In genomic region chr11:107566569-107566968, GRCh38 we compare ENCODE assay signal across 14 cellular contexts. TPM values are rescaled to one million over a fixed set of nuclear protein-coding genes. Genes with fewer than 3 reads are reported as not detected.
DNase-seq lines count a peak whose midpoint lies in the region; ATAC-seq and TF ChIP-seq lines count a peak whose summit lies in the region.
"Had no signal": no experiment of that assay in that cellular context is flagged by ENCODE, and none has a peak within 500 bp of the region (broad histone marks: within the 10 kb centered on the region; RNA-seq: fewer than 3 reads in every experiment).

No MANE protein-coding gene starts in this region.

- no peak overlapping the region for H3K14ac ChIP-seq in H9 (ENCODE audit: insufficient read depth, low read length)

- H4K8ac ChIP-seq in H9 (replicated peaks; ENCODE audit: insufficient read length, low read depth, low read length), result no peak overlapping the region

- no peak overlapping the region for H3K9ac ChIP-seq in BLaER1 treated with 17β-estradiol and CSF1 and Interleukin-3, amounts not matched to agents 10 nM and 100 nM
- H3K9ac ChIP-seq in H9 (ENCODE audit: extremely low read depth, insufficient read length, low read length), result no peak overlapping the region

- peak overlapping the region in 2 of 10 experiments; percentile 72 to 74; a peak in 3 of 20 replicates for H3K4me3 ChIP-seq in BLaER1 treated with 17β-estradiol and CSF1 and Interleukin-3, amounts not matched to agents 10 nM and 100 nM
- no peak overlapping the region for H3K4me3 ChIP-seq in vagina

- no peak overlapping the region for H2BK5ac ChIP-seq in H9 (ENCODE audit: insufficient read length, low read length)

- H3K79me1 ChIP-seq in H9 (ENCODE audit: insufficient read depth, low read depth, low read length, poor library complexity, severe bottlenecking), result no peaks in the 10 kb centered on the region

- POLR2A ChIA-PET in activated CD8-positive, alpha-beta T cell treated with anti-CD3 and anti-CD28 coated beads for 36 hours (lab: Charles Lee), result interaction anchor here (0.5 to 1.8 kb wide), 3 partner anchors 20 to 501 kb away, joined by 3 to 4 read pairs (median 3); no protein-coding TSS in a partner anchor

- CTCF ChIA-PET in activated CD8-positive, alpha-beta T cell treated with anti-CD3 and anti-CD28 coated beads for 36 hours (lab: Charles Lee), result interaction anchor here (0.6 to 9.5 kb wide), 7 partner anchors 9 to 332 kb away, joined by 3 to 111 read pairs (median 9); no protein-coding TSS in a partner anchor

- H3K4ac ChIP-seq in H9 (ENCODE audit: low read depth, low read length), result no peak overlapping the region

- H2AK5ac ChIP-seq in H9 (ENCODE audit: insufficient read length, low read length), result no peak overlapping the region

- ATAC-seq in activated CD8-positive, alpha-beta T cell treated with anti-CD3 and anti-CD28 coated beads for 36 hours, result no peak
- no peak for ATAC-seq in memory B cell (ENCODE audit: low read depth)
- ATAC-seq in HG02970 (IDR thresholded peaks at IDR 0.05; ENCODE audit: low FRiP score, unreplicated experiment), result no peak
- ATAC-seq in HG02642 (IDR thresholded peaks at IDR 0.05; ENCODE audit: poor library complexity, unreplicated experiment), result no peak
- ATAC-seq in GM21786 (IDR thresholded peaks at IDR 0.05; ENCODE audit: unreplicated experiment), result no peak
- ATAC-seq: stimulated activated naive CD8-positive, alpha-beta T cell treated with anti-CD3 and anti-CD28 coated beads, Interleukin-15, amount 100 ng/mL, for 72 hours had no signal

- TF ChIP-seq POLR2A in vagina (IDR thresholded peaks at IDR 0.05), result no peak

- H3K36me3 ChIP-seq in BLaER1 treated with 17β-estradiol and CSF1 and Interleukin-3, amounts not matched to agents 10 nM and 100 nM, result peaks cover 0 to 6% (median 0%) of the 10 kb centered on the region in 11 experiments; a peak in 1 of 22 replicates
- no peaks in the 10 kb centered on the region for H3K36me3 ChIP-seq in vagina
- H3K36me3 ChIP-seq: right atrium auricular region had no signal

- no peak for DNase-seq in H9
- DNase-seq in activated CD8-positive, alpha-beta T cell treated with anti-CD3 and anti-CD28 coated beads for 36 hours, result no peak
- no peak for DNase-seq in memory B cell (ENCODE audit: low spot score in 2 of 2)
- DNase-seq in vagina (ENCODE audit: extremely low spot score in 2 of 2), result no peak
- DNase-seq: activated naive CD4-positive, alpha-beta T cell treated with Interleukin-2 at 50 U/mL for 16 hours; NCI-H2029; SIG-M5; stimulated activated CD4-positive, alpha-beta T cell treated with anti-CD3 and anti-CD28 coated beads, Interleukin-4, amount 100 ng/mL, for 1 hour; stimulated activated naive CD8-positive, alpha-beta T cell treated with anti-CD3 and anti-CD28 coated beads, Interleukin-15, amount 100 ng/mL, for 72 hours had no signal

- no peaks in the 10 kb centered on the region; the same call in 1 of the 2 replicates for H3K79me2 ChIP-seq in H9 (ENCODE audit: insufficient read depth, low read length)

- H3K4me1 Mint-ChIP-seq in H9 (peaks cover 24 to 27% of the 10 kb centered on the region in 2 experiments), memory B cell (peaks cover 34% of the 10 kb centered on the region)
- H3K4me1 Mint-ChIP-seq in activated CD8-positive, alpha-beta T cell treated with anti-CD3 and anti-CD28 coated beads for 36 hours (ENCODE audit: low read depth), result peaks cover 56% of the 10 kb centered on the region

- intact Hi-C loops in activated CD8-positive, alpha-beta T cell treated with anti-CD3 and anti-CD28 coated beads for 36 hours (cut with micrococcal nuclease), result no loop called here
- intact Hi-C loops in vagina (cut with DNase I), result no loop called here

- no peaks in the 10 kb centered on the region for H3K27me3 ChIP-seq in BLaER1 treated with 17β-estradiol and CSF1 and Interleukin-3, amounts not matched to agents 10 nM and 100 nM
- H3K27me3 ChIP-seq in H9 (ENCODE audit: insufficient read depth, low read length) (no peaks in the 10 kb centered on the region), vagina (no peaks in the 10 kb centered on the region)
- H3K27me3 ChIP-seq: right atrium auricular region had no signal

- no peak overlapping the region for H2BK15ac ChIP-seq in H9 (ENCODE audit: low read depth, low read length)

- no peak overlapping the region for H4K5ac ChIP-seq in H9 (ENCODE audit: insufficient read length, low read depth, low read length)

- H3K27me3 Mint-ChIP-seq in H9 (ENCODE audit: low read depth), result no peaks in the 10 kb centered on the region; the same call in 1 of the 2 replicates
- no peaks in the 10 kb centered on the region for H3K27me3 Mint-ChIP-seq in activated CD8-positive, alpha-beta T cell treated with anti-CD3 and anti-CD28 coated beads for 36 hours
- no peaks in the 10 kb centered on the region for H3K27me3 Mint-ChIP-seq in memory B cell
- H3K27me3 Mint-ChIP-seq: stimulated activated naive CD8-positive, alpha-beta T cell treated with anti-CD3 and anti-CD28 coated beads, Interleukin-15, amount 100 ng/mL, for 72 hours had no signal

- peaks cover 49 to 63% (median 54%) of the 10 kb centered on the region in 10 experiments for H3K4me1 ChIP-seq in BLaER1 treated with 17β-estradiol and CSF1 and Interleukin-3, amounts not matched to agents 10 nM and 100 nM
- peaks cover 2% of the 10 kb centered on the region; the same call in 1 of the 2 replicates for H3K4me1 ChIP-seq in H9 (ENCODE audit: insufficient read depth, low read length)
- H3K4me1 ChIP-seq in vagina, result peaks cover 29% of the 10 kb centered on the region

- no peak overlapping the region; a peak in 1 of 22 replicates for H3K27ac ChIP-seq in BLaER1 treated with 17β-estradiol and CSF1 and Interleukin-3, amounts not matched to agents 10 nM and 100 nM
- no peak overlapping the region for H3K27ac ChIP-seq in H9 (ENCODE audit: insufficient read length, low read depth, low read length)
- no peak overlapping the region for H3K27ac ChIP-seq in vagina

- H2AFZ ChIP-seq in H9 (ENCODE audit: low read length), result no peak overlapping the region

- H3K4me3 Mint-ChIP-seq in H9 (peak overlapping the region; percentile 94 to 97; a peak in 3 of 5 replicates), memory B cell (peak overlapping the region; percentile 87)
- peak overlapping the region; percentile 99 for H3K4me3 Mint-ChIP-seq in activated CD8-positive, alpha-beta T cell treated with anti-CD3 and anti-CD28 coated beads for 36 hours

- H3K27ac Mint-ChIP-seq in H9 (no peak overlapping the region), memory B cell (peak overlapping the region; percentile 91)
- peak overlapping the region; percentile 100 for H3K27ac Mint-ChIP-seq in activated CD8-positive, alpha-beta T cell treated with anti-CD3 and anti-CD28 coated beads for 36 hours

- no peaks in the 10 kb centered on the region for H3K9me3 ChIP-seq in BLaER1 treated with 17β-estradiol and CSF1 and Interleukin-3, amounts not matched to agents 10 nM and 100 nM (replicated peaks in 1 of 11)
- H3K9me3 ChIP-seq in H9 (ENCODE audit: control insufficient read depth, low read depth, low read length), result no peaks in the 10 kb centered on the region
- H3K9me3 ChIP-seq in vagina, result no peaks in the 10 kb centered on the region
- H3K9me3 ChIP-seq: right atrium auricular region had no signal

- no peak for TF ChIP-seq CTCF in H9 (conservative IDR thresholded peaks at IDR 0.05)
- no peak for TF ChIP-seq CTCF in activated CD8-positive, alpha-beta T cell treated with anti-CD3 and anti-CD28 coated beads for 36 hours (IDR thresholded peaks at IDR 0.05)
- no peak for TF ChIP-seq CTCF in vagina (IDR thresholded peaks at IDR 0.05)

- H3K9me3 Mint-ChIP-seq in H9, result no peaks in the 10 kb centered on the region
- no peaks in the 10 kb centered on the region for H3K9me3 Mint-ChIP-seq in activated CD8-positive, alpha-beta T cell treated with anti-CD3 and anti-CD28 coated beads for 36 hours
- H3K9me3 Mint-ChIP-seq in memory B cell, result no peaks in the 10 kb centered on the region
- H3K9me3 Mint-ChIP-seq: stimulated activated naive CD8-positive, alpha-beta T cell treated with anti-CD3 and anti-CD28 coated beads, Interleukin-15, amount 100 ng/mL, for 72 hours had no signal

- no peak overlapping the region for H3K23ac ChIP-seq in H9 (ENCODE audit: insufficient read length, low read depth, low read length)

- no peak overlapping the region for H2BK12ac ChIP-seq in H9 (ENCODE audit: insufficient read length, low read depth, low read length)

- H3K18ac ChIP-seq in H9 (ENCODE audit: insufficient read length, low read depth, low read length), result no peak overlapping the region

- no peak overlapping the region for H4K91ac ChIP-seq in H9 (ENCODE audit: insufficient read length, low read depth, low read length)

- peak overlapping the region in 10 of 11 experiments; percentile 73 to 96 (median 82); a peak in 20 of 22 replicates for H3K4me2 ChIP-seq in BLaER1 treated with 17β-estradiol and CSF1 and Interleukin-3, amounts not matched to agents 10 nM and 100 nM
- peak overlapping the region; percentile 81 for H3K4me2 ChIP-seq in H9 (ENCODE audit: insufficient read depth, insufficient read length, low read length)

- H2BK20ac ChIP-seq in H9 (ENCODE audit: low read depth, low read length, poor library complexity, severe bottlenecking), result no peak overlapping the region

- no peak overlapping the region for H3T11ph ChIP-seq in H9 (ENCODE audit: low read length)

- H4K20me1 ChIP-seq in BLaER1 treated with 17β-estradiol and CSF1 and Interleukin-3, amounts not matched to agents 10 nM and 100 nM, result no peaks in the 10 kb centered on the region
- H4K20me1 ChIP-seq in H9 (ENCODE audit: control insufficient read depth, insufficient read depth, insufficient read length), result no peaks in the 10 kb centered on the region

- no peak overlapping the region for H2BK120ac ChIP-seq in H9 (ENCODE audit: low read depth, low read length, poor library complexity, severe bottlenecking)

- no CpG with 5 or more reads among the region's 2 CpGs for WGBS in H9 (ENCODE audit: extremely low coverage, insufficient read length, low lambda C conversion rate)

- H3K36me3 Mint-ChIP-seq in H9 (ENCODE audit: insufficient read depth in 1 of 3, low read depth in 3 of 3) (no peaks in the 10 kb centered on the region), memory B cell (peaks cover 2% of the 10 kb centered on the region)
- H3K36me3 Mint-ChIP-seq in activated CD8-positive, alpha-beta T cell treated with anti-CD3 and anti-CD28 coated beads for 36 hours (ENCODE audit: low read depth), result peaks cover 7% of the 10 kb centered on the region

- peaks cover 6% of the 10 kb centered on the region for H3K23me2 ChIP-seq in H9 (ENCODE audit: insufficient read length, low read depth, low read length, poor library complexity, severe bottlenecking)

- no peak overlapping the region for H3K56ac ChIP-seq in H9 (ENCODE audit: insufficient read length, low read depth, low read length)

RNA-seq across cellular contexts. Expression of gene ALKBH8, which starts 1.0 kb away (rescaled TPM):
- total RNA-seq in H9 (2021) (12.7 and 15.7 TPM in 2 replicates), vagina (3.4 TPM)
- total RNA-seq in activated CD8-positive, alpha-beta T cell treated with anti-CD3 and anti-CD28 coated beads for 36 hours, result 10 to 100 TPM; 13.3 to 13.4 TPM

RNA-seq across cellular contexts. Expression of gene ELMOD1, which starts 24.4 kb away (rescaled TPM):
- 0.61 and 0.81 TPM in 2 replicates for total RNA-seq in H9 (2021)
- total RNA-seq in activated CD8-positive, alpha-beta T cell treated with anti-CD3 and anti-CD28 coated beads for 36 hours, result not detected
- total RNA-seq in vagina, result not detected

Comparison
In these comparisons a context has a peak if more than half of its experiments do, and no peak if none do; other contexts are left out.
1. H3K27ac Mint-ChIP-seq: peak in activated CD8-positive, alpha-beta T cell treated with anti-CD3 and anti-CD28 coated beads for 36 hours (single experiment) and memory B cell (single experiment); none in H9 (0 of 3).
2. Peak in every context shown above with its lines, with median percentiles within 50 percentile points of each other: H3K4me3 Mint-ChIP-seq.